Comparison of ENCODE assay signal across 1 cellular context in genomic region chr1:151146416-151147131, GRCh38.
TF ChIP-seq lines count a peak whose summit lies in the region.

Gene SEMA6C, minus strand, starts transcription at chr1:151146631. Its CDS starts 4,010 bp downstream, at chr1:151142621.

TF ChIP-seq in K562, 482 proteins besides CTCF, POLR2A, EP300 and RAD21 (continued from another document):
- TF ChIP-seq ARID3A (IDR thresholded peaks at IDR 0.05; ENCODE audit: borderline replicate concordance, low read depth, low read length) (no peak), PHF20 (IDR thresholded peaks at IDR 0.05; ENCODE audit: partially characterized antibody) (peak; percentile 54), RB1 (IDR thresholded peaks at IDR 0.05; ENCODE audit: low read depth) (peak; percentile 71), HCFC1 (IDR thresholded peaks at IDR 0.05; ENCODE audit: low read depth, low read length) (no peak; the same call in 1 of the 2 replicates), MAX (CRISPR knock-in tag; IDR thresholded peaks at IDR 0.05) (peak; percentile 76), ZNF444 (CRISPR knock-in tag; IDR thresholded peaks at IDR 0.05) (no peak), TBP (optimal IDR thresholded peaks at IDR 0.05; ENCODE audit: low read depth, low read length) (peak; percentile 58)
